Comparison of ENCODE assay signal across 14 cellular contexts in the genomic region with DNA sequence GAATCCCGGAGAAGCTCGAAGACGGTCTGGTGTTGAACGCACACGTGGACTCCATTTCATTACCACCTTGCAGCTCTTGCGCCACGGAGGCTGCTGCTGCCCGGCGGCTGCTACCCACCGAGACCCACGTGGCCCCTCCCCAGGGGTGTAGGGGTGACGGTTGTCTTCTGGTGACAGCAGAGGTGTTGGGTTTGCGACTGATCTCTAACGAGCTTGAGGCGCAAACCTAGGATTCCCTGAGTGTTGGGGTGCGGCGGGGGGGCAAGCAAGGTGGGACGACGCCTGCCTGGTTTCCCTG. TPM values are rescaled to one million over a fixed set of nuclear protein-coding genes. Genes with fewer than 3 reads are reported as not detected.
DNase-seq lines count a peak whose midpoint lies in the region; ATAC-seq and TF ChIP-seq lines count a peak whose summit lies in the region.
"Had no signal": no experiment of that assay in that cellular context is flagged by ENCODE, and none has a peak within 500 bp of the region (broad histone marks: within the 10 kb centered on the region; RNA-seq: fewer than 3 reads in every experiment).

No MANE protein-coding gene starts in this region.

- no peak overlapping the region for H2BK15ac ChIP-seq in IMR-90 (ENCODE audit: low read depth, low read length)

- H3K79me2 ChIP-seq in neural progenitor cell (ENCODE audit: low read depth) = no peaks in the 10 kb centered on the region

- H3K4me1 ChIP-seq in BLaER1 = peaks cover 66% of the 10 kb centered on the region
- H3K4me1 ChIP-seq in IMR-90 (ENCODE audit: control insufficient read depth, insufficient read depth, low read length) = peaks cover 21% of the 10 kb centered on the region
- peaks cover 38% of the 10 kb centered on the region for H3K4me1 ChIP-seq in neural progenitor cell

- no peaks in the 10 kb centered on the region for H3K9me3 Mint-ChIP-seq in central memory CD8-positive, alpha-beta T cell
- no peaks in the 10 kb centered on the region for H3K9me3 Mint-ChIP-seq in neural progenitor cell

- peaks cover 86% of the 10 kb centered on the region for H4K20me1 ChIP-seq in BLaER1
- H4K20me1 ChIP-seq in IMR-90 (ENCODE audit: insufficient read depth, low read length) = peaks cover 26% of the 10 kb centered on the region
- H4K20me1 ChIP-seq in neural progenitor cell (ENCODE audit: low read depth) = peaks cover 60% of the 10 kb centered on the region

- DNase-seq in IMR-90 = no peak
- no peak for DNase-seq in central memory CD8-positive, alpha-beta T cell (ENCODE audit: low spot score in 2 of 2)
- DNase-seq in neural progenitor cell (ENCODE audit: low spot score) = no peak
- no peak for DNase-seq in activated CD4-positive, CD25-positive, alpha-beta regulatory T cell (lab: John Stamatoyannopoulos, UW)
- DNase-seq in activated naive CD4-positive, alpha-beta T cell treated with anti-CD3 and anti-CD28 coated beads, Interleukin-2, amount 50 U/mL, for 16 hours = no peak
- DNase-seq in NCI-H1694 treated with DMSO at 0.1 percent for 48 hours (lab: John Stamatoyannopoulos, UW) = no peak
- DNase-seq: activated T-cell treated with anti-CD3 and anti-CD28 coated beads for 4 hours, brain microvascular endothelial cell, NCI-H1105 treated with DMSO at 0.1 percent for 48 hours, NCI-H510A had no signal

- H4K8ac ChIP-seq in IMR-90 (ENCODE audit: low read depth in 2 of 2, low read length in 2 of 2) = no peak overlapping the region

- H3K79me1 ChIP-seq in IMR-90 (ENCODE audit: low read depth in 1 of 2, low read length in 2 of 2) = peaks cover 10 to 26% of the 10 kb centered on the region in 2 experiments; a peak in 3 of 4 replicates

- H2BK120ac ChIP-seq in IMR-90 (ENCODE audit: low read depth, low read length) = no peak overlapping the region

- H3K18ac ChIP-seq in IMR-90 (ENCODE audit: low read depth, low read length) = no peak overlapping the region

- H3F3A ChIP-seq in neural progenitor cell (ENCODE audit: low read depth) = peaks cover 87% of the 10 kb centered on the region

- no peak for TF ChIP-seq RAD21 in IMR-90 (IDR thresholded peaks at IDR 0.05; ENCODE audit: low read length)

- no peak overlapping the region for H2AK5ac ChIP-seq in IMR-90 (ENCODE audit: low read depth, low read length)

- H4K5ac ChIP-seq in IMR-90 (ENCODE audit: low read depth, low read length) = no peak overlapping the region

- no peak overlapping the region for H2BK5ac ChIP-seq in IMR-90 (ENCODE audit: low read depth, low read length, poor library complexity, severe bottlenecking)

- H3K14ac ChIP-seq in IMR-90 (replicated peaks; ENCODE audit: low read depth, low read length) = no peak overlapping the region

- H3K9ac ChIP-seq in BLaER1 (no peak overlapping the region), IMR-90 (ENCODE audit: low read depth, low read length) (no peak overlapping the region), neural progenitor cell (no peak overlapping the region)

- in situ Hi-C loops in IMR-90 (cut with MboI; ENCODE audit: low sequenced_read_pairs) = loop anchor here (10.0 kb wide), 1 partner anchor 144 kb away; no protein-coding TSS in a partner anchor

- H3K27ac ChIP-seq in BLaER1 (no peak overlapping the region), IMR-90 (ENCODE audit: insufficient read depth, low read length) (no peak overlapping the region), neural progenitor cell (no peak overlapping the region)
- H3K27ac ChIP-seq: brain microvascular endothelial cell had no signal

- POLR2A ChIA-PET in IMR-90 (lab: Charles Lee; ENCODE audit: unreplicated experiment) = no interaction called here

- CTCF ChIA-PET in IMR-90 (lab: Yijun Ruan, JAX) = interaction anchor here (1.4 to 2.5 kb wide), 3 partner anchors 9 to 153 kb away, joined by 5 to 12 read pairs (median 8); no protein-coding TSS in a partner anchor

- H2AK9ac ChIP-seq in IMR-90 (replicated peaks; ENCODE audit: low read depth, low read length, poor library complexity) = no peak overlapping the region

- H3K9me1 ChIP-seq in IMR-90 (ENCODE audit: insufficient read depth, low read length) = 0 out of 2 replicates have a peak, but pooled peaks cover under 1% of the 10 kb centered on the region

- ATAC-seq in IMR-90 (ENCODE audit: low read depth) (no peak), GM18861 (IDR thresholded peaks at IDR 0.05; ENCODE audit: unreplicated experiment) (no peak)
- ATAC-seq in central memory CD8-positive, alpha-beta T cell (replicated peaks; ENCODE audit: extremely low read depth, poor library complexity, severe bottlenecking) = no peak
- ATAC-seq: left lobe of liver had no signal

- peak overlapping the region; percentile 92 for H2AFZ ChIP-seq in IMR-90 (replicated peaks; ENCODE audit: low read length, poor library complexity)
- H2AFZ ChIP-seq in neural progenitor cell (replicated peaks) = no peak overlapping the region

- peaks cover 42% of the 10 kb centered on the region for H3K36me3 Mint-ChIP-seq in central memory CD8-positive, alpha-beta T cell (ENCODE audit: insufficient read depth)
- peaks cover 2% of the 10 kb centered on the region for H3K36me3 Mint-ChIP-seq in neural progenitor cell

- dilution Hi-C loops in IMR-90 (cut with HindIII; ENCODE audit: low sequenced_read_pairs, unreplicated experiment) = no loop called here

- TF ChIP-seq POLR2A in IMR-90 (IDR thresholded peaks at IDR 0.05; ENCODE audit: low read depth, low read length) = no peak

- 10% methylated on average over 4 of the region's 19 CpGs; no CpG with 5 or more reads in 1 of the 2 experiments for WGBS in IMR-90 (ENCODE audit: extremely low coverage in 2 of 2, insufficient read length in 1 of 2), 2 experiments

- H3K23ac ChIP-seq in IMR-90 (ENCODE audit: low read depth, low read length) = no peak overlapping the region

- peak overlapping the region; percentile 86; the same call in 1 of the 2 replicates for H3K4me3 ChIP-seq in BLaER1
- no peak overlapping the region; the same call in 1 of the 2 replicates for H3K4me3 ChIP-seq in IMR-90 (ENCODE audit: insufficient read depth, low read depth, low read length)
- no peak overlapping the region for H3K4me3 ChIP-seq in neural progenitor cell

- H3K9me3 ChIP-seq in BLaER1 (no peaks in the 10 kb centered on the region), IMR-90 (ENCODE audit: control insufficient read depth, insufficient read depth, low read length) (peaks cover 6% of the 10 kb centered on the region; the same call in 1 of the 2 replicates), neural progenitor cell (ENCODE audit: low read depth) (no peaks in the 10 kb centered on the region)
- H3K9me3 ChIP-seq: heart right ventricle had no signal

- no peak overlapping the region for H3K4ac ChIP-seq in IMR-90 (ENCODE audit: low read depth, low read length)

- H3K4me1 Mint-ChIP-seq in central memory CD8-positive, alpha-beta T cell = peaks cover 28% of the 10 kb centered on the region
- peaks cover 35% of the 10 kb centered on the region for H3K4me1 Mint-ChIP-seq in neural progenitor cell

- peaks cover 1% of the 10 kb centered on the region for H3K36me3 ChIP-seq in BLaER1
- H3K36me3 ChIP-seq in IMR-90 (ENCODE audit: control insufficient read depth, insufficient read depth, low read length) = no peaks in the 10 kb centered on the region
- no peaks in the 10 kb centered on the region for H3K36me3 ChIP-seq in neural progenitor cell
- H3K36me3 ChIP-seq: brain microvascular endothelial cell had no signal

- peak overlapping the region; percentile 62 for H3K27ac Mint-ChIP-seq in central memory CD8-positive, alpha-beta T cell (ENCODE audit: low read depth)
- no peak overlapping the region for H3K27ac Mint-ChIP-seq in neural progenitor cell

- H3K4me2 ChIP-seq in BLaER1 = peak overlapping the region; percentile 90; the same call in 1 of the 2 replicates
- peak overlapping the region; percentile 28 for H3K4me2 ChIP-seq in IMR-90 (ENCODE audit: low read depth, low read length)
- H3K4me2 ChIP-seq in neural progenitor cell = peak overlapping the region; percentile 2

- TF ChIP-seq CTCF in IMR-90 (conservative IDR thresholded peaks at IDR 0.05; ENCODE audit: low read depth, low read length) (no peak), neural progenitor cell (IDR thresholded peaks at IDR 0.05) (no peak)

- no peak overlapping the region for H4K91ac ChIP-seq in IMR-90 (ENCODE audit: insufficient read depth, low read depth, low read length)

- no TSS peak for BruUV-seq in IMR-90 (replicated peaks; lab: Mats Ljungman, UMichigan)

- no peak overlapping the region; the same call in 1 of the 2 replicates for H2BK20ac ChIP-seq in IMR-90 (ENCODE audit: low read depth, low read length)

- peak overlapping the region; percentile 98 for H3K4me3 Mint-ChIP-seq in central memory CD8-positive, alpha-beta T cell
- H3K4me3 Mint-ChIP-seq in neural progenitor cell = peak overlapping the region; percentile 50

- peaks cover 33% of the 10 kb centered on the region for H3K27me3 Mint-ChIP-seq in central memory CD8-positive, alpha-beta T cell
- peaks cover 46% of the 10 kb centered on the region for H3K27me3 Mint-ChIP-seq in neural progenitor cell (ENCODE audit: insufficient read depth, low read depth)

- H3K56ac ChIP-seq in IMR-90 (ENCODE audit: extremely low read depth, insufficient read depth, low read length) = no peak overlapping the region

- H3K27me3 ChIP-seq in BLaER1 (peaks cover 65% of the 10 kb centered on the region), IMR-90 (ENCODE audit: control insufficient read depth, insufficient read depth, low read length) (peaks cover 40% of the 10 kb centered on the region), neural progenitor cell (peaks cover 92% of the 10 kb centered on the region)

- intact Hi-C loops in IMR-90 (cut with micrococcal nuclease) = no loop called here

TF ChIP-seq in IMR-90, 13 proteins besides CTCF, POLR2A, EP300 and RAD21:
- TF ChIP-seq CHD1 (IDR thresholded peaks at IDR 0.05; ENCODE audit: low read depth, low read length) = no peak
- 0 out of 2 replicates have a peak, but pooled peaks have one; percentile 14 for TF ChIP-seq BHLHE40 (IDR thresholded peaks at IDR 0.05; ENCODE audit: low read depth, low read length)
TF ChIP-seq in IMR-90: peak in this region for 1.

RNA-seq across cellular contexts. Expression of a gene that starts 1.7 kb away (rescaled TPM):
- 3.2 and 5.3 TPM in 2 replicates for total RNA-seq in IMR-90 (2012; rRNA removed)
- polyA plus RNA-seq in IMR-90 (2012; rRNA removed) = 9.4 and 12.9 TPM in 2 replicates
- polyA plus RNA-seq in IMR-90 (2012; cell fraction: cytosol; rRNA removed) = 13.2 and 18.5 TPM in 2 replicates
- 21.8 and 29.2 TPM in 2 replicates for polyA plus RNA-seq in IMR-90 (2012; cell fraction: nucleus; rRNA removed; ENCODE audit: low replicate concordance)
- total RNA-seq in neural progenitor cell (ENCODE audit: low replicate concordance) = 2.7 and 5.6 TPM in 2 replicates

RNA-seq across cellular contexts. Expression of a gene that starts 44.1 kb away (rescaled TPM):
- 5.3 and 5.4 TPM in 2 replicates for total RNA-seq in IMR-90 (2012; rRNA removed)
- polyA plus RNA-seq in IMR-90 (2012; rRNA removed) = 2.4 and 3.2 TPM in 2 replicates
- polyA plus RNA-seq in IMR-90 (2012; cell fraction: cytosol; rRNA removed) = 0.49 and 1.0 TPM in 2 replicates
- 1.4 and 2.6 TPM in 2 replicates for polyA plus RNA-seq in IMR-90 (2012; cell fraction: nucleus; rRNA removed; ENCODE audit: low replicate concordance)
- total RNA-seq in neural progenitor cell (ENCODE audit: low replicate concordance) = 2.8 and 15.2 TPM in 2 replicates

Comparison
In these comparisons a context has a peak if more than half of its experiments do, and no peak if none do; other contexts are left out.
1. H3K4me2 ChIP-seq: peak in every context shown above with its lines; median percentile 90 in BLaER1; 28 in IMR-90; 2 in neural progenitor cell.